Comparison of ENCODE assay signal across 15 cellular contexts in the genomic region with DNA sequence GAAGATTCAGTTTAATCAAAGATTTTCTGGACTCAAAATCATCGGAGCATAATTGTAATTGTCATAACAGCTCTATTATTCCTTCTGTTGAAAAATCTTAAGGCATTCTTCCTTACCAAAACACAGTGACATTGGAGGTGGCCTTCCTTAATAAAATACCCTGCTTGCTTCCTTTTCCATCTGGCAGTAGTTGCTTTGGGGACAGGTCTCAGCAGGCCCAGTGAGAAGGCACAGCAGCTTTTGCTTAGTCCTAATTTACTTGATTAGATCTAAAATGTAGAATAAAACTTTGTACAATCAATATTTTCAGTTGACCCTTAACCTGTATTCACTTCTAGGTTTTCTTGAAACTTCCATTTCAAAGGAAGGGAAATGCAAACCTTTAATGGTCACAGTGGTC.
A peak's percentile ranks its signal among the peaks of the same experiment; 100 is the strongest.
DNase-seq lines count a peak whose midpoint lies in the region; ATAC-seq and TF ChIP-seq lines count a peak whose summit lies in the region.
"Had no signal": no experiment of that assay in that cellular context is flagged by ENCODE, and none has a peak within 500 bp of the region (broad histone marks: within the 10 kb centered on the region; RNA-seq: fewer than 3 reads in every experiment).

No MANE protein-coding gene starts in this region.

- H3K27ac ChIP-seq in RWPE1 (peak overlapping the region; percentile 54; the same call in 1 of the 2 replicates), esophagus squamous epithelium (peak overlapping the region in 3 of 4 donors; percentile 38 to 62 (median 59)), aorta (ENCODE audit: low read depth in 1 of 2, low read length in 2 of 2) (no peak overlapping the region), coronary artery (no peak overlapping the region)
- H3K27ac ChIP-seq: BLaER1 treated with 17β-estradiol and CSF1 and Interleukin-3, amounts not matched to agents 10 nM and 100 nM had no signal

- H3K27ac Mint-ChIP-seq in activated naive CD4-positive, alpha-beta T cell treated with anti-CD3 and anti-CD28 coated beads for 36 hours, result no peak overlapping the region
- H3K27ac Mint-ChIP-seq: CD4-positive, CD25-positive, alpha-beta regulatory T cell; HFFc6 had no signal

- H3K27me3 ChIP-seq in esophagus squamous epithelium, result no peaks in the 10 kb centered on the region
- peaks cover 0 to 1% of the 10 kb centered on the region in 2 donors for H3K27me3 ChIP-seq in aorta (ENCODE audit: control insufficient read depth in 1 of 2, insufficient read depth in 2 of 2, low read length in 1 of 2)
- H3K27me3 ChIP-seq: BLaER1 treated with 17β-estradiol and CSF1 and Interleukin-3, amounts not matched to agents 10 nM and 100 nM had no signal

- intact Hi-C loops in esophagus squamous epithelium (cut with DNase I) (no loop called here), aorta (cut with DNase I) (no loop called here)
- intact Hi-C loops in activated naive CD4-positive, alpha-beta T cell treated with anti-CD3 and anti-CD28 coated beads for 36 hours (cut with micrococcal nuclease), result no loop called here

- H3K36me3 ChIP-seq in esophagus squamous epithelium (no peaks in the 10 kb centered on the region), aorta (ENCODE audit: control insufficient read depth in 1 of 2, insufficient read depth in 2 of 2, low read length in 1 of 2) (no peaks in the 10 kb centered on the region)
- H3K36me3 ChIP-seq: BLaER1 treated with 17β-estradiol and CSF1 and Interleukin-3, amounts not matched to agents 10 nM and 100 nM had no signal

- H3K4me3 ChIP-seq in esophagus squamous epithelium (no peak overlapping the region), aorta (ENCODE audit: low read length in 2 of 2) (no peak overlapping the region), coronary artery (no peak overlapping the region)
- H3K4me3 ChIP-seq: BLaER1 treated with 17β-estradiol and CSF1 and Interleukin-3, amounts not matched to agents 10 nM and 100 nM had no signal

- no peaks in the 10 kb centered on the region for H3K27me3 Mint-ChIP-seq in activated naive CD4-positive, alpha-beta T cell treated with anti-CD3 and anti-CD28 coated beads for 36 hours (ENCODE audit: low read depth)
- H3K27me3 Mint-ChIP-seq: CD4-positive, CD25-positive, alpha-beta regulatory T cell had no signal

- no peak overlapping the region for H3K4me3 Mint-ChIP-seq in activated naive CD4-positive, alpha-beta T cell treated with anti-CD3 and anti-CD28 coated beads for 36 hours
- H3K4me3 Mint-ChIP-seq: CD4-positive, CD25-positive, alpha-beta regulatory T cell; HFFc6 had no signal

- 29 to 70% methylated on average over 1 of the region's 1 CpG for WGBS in esophagus squamous epithelium, 2 donors
- 91 to 96% methylated on average over 1 of the region's 1 CpG for WGBS in aorta, 2 donors

- no peaks in the 10 kb centered on the region for H3K4me1 Mint-ChIP-seq in activated naive CD4-positive, alpha-beta T cell treated with anti-CD3 and anti-CD28 coated beads for 36 hours (ENCODE audit: low read depth)
- H3K4me1 Mint-ChIP-seq: CD4-positive, CD25-positive, alpha-beta regulatory T cell had no signal

- POLR2A ChIA-PET in RWPE1 (lab: Yijun Ruan, JAX; ENCODE audit: low non-redundant PET), result no interaction called here

- H3K9me3 Mint-ChIP-seq in activated naive CD4-positive, alpha-beta T cell treated with anti-CD3 and anti-CD28 coated beads for 36 hours, result peaks cover 10% of the 10 kb centered on the region

- DNase-seq in DMS153 (lab: John Stamatoyannopoulos, UW) (peak; percentile 7), NCI-H1105 treated with DMSO at 0.1 percent for 48 hours (lab: John Stamatoyannopoulos, UW) (peak; percentile 73), RWPE1 (ENCODE audit: low spot score) (no peak), esophagus squamous epithelium (lab: John Stamatoyannopoulos, UW) (no peak), aorta (no peak), coronary artery (ENCODE audit: low spot score) (no peak)
- no peak for DNase-seq in activated naive CD4-positive, alpha-beta T cell treated with anti-CD3 and anti-CD28 coated beads for 36 hours
- DNase-seq: ACHN; CD4-positive, CD25-positive, alpha-beta regulatory T cell; DMS53; GF-D8; HCEC 1CT; HFFc6 had no signal

- H3K4me1 ChIP-seq in esophagus squamous epithelium (peaks cover 0 to 21% (median 5%) of the 10 kb centered on the region in 3 donors), aorta (ENCODE audit: control insufficient read depth in 1 of 2, insufficient read depth in 2 of 2, low read length in 2 of 2) (no peaks in the 10 kb centered on the region)
- H3K4me1 ChIP-seq: BLaER1 treated with 17β-estradiol and CSF1 and Interleukin-3, amounts not matched to agents 10 nM and 100 nM had no signal

- H3K9me3 ChIP-seq in esophagus squamous epithelium (no peaks in the 10 kb centered on the region), aorta (ENCODE audit: control insufficient read depth, low read length) (no peaks in the 10 kb centered on the region)
- H3K9me3 ChIP-seq: BLaER1 treated with 17β-estradiol and CSF1 and Interleukin-3, amounts not matched to agents 10 nM and 100 nM had no signal

- ATAC-seq in aorta (ENCODE audit: low FRiP score), result no peak
- no peak for ATAC-seq in GM19467 (IDR thresholded peaks at IDR 0.05; ENCODE audit: unreplicated experiment)

- TF ChIP-seq POLR2A in esophagus squamous epithelium (IDR thresholded peaks at IDR 0.05), result no peak

- TF ChIP-seq CTCF in RWPE1 (conservative IDR thresholded peaks at IDR 0.05; ENCODE audit: low read depth), result no peak
- TF ChIP-seq CTCF in esophagus squamous epithelium (IDR thresholded peaks at IDR 0.05), result no peak
- TF ChIP-seq CTCF in coronary artery (IDR thresholded peaks at IDR 0.05), result no peak

- H3K36me3 Mint-ChIP-seq in activated naive CD4-positive, alpha-beta T cell treated with anti-CD3 and anti-CD28 coated beads for 36 hours (ENCODE audit: low read depth), result no peaks in the 10 kb centered on the region
- H3K36me3 Mint-ChIP-seq: CD4-positive, CD25-positive, alpha-beta regulatory T cell had no signal

- CTCF ChIA-PET in RWPE1 (lab: Yijun Ruan, JAX), result no interaction called here
- CTCF ChIA-PET in activated naive CD4-positive, alpha-beta T cell treated with anti-CD3 and anti-CD28 coated beads for 36 hours (lab: Charles Lee), result no interaction called here

Comparison
In these comparisons a context has a peak if more than half of its experiments do, and no peak if none do; other contexts are left out.
1. DNase-seq: peak in DMS153 (single experiment) and NCI-H1105 treated with DMSO at 0.1 percent for 48 hours (single experiment); none in RWPE1 (single experiment), esophagus squamous epithelium (single experiment), aorta (0 of 2), activated naive CD4-positive, alpha-beta T cell treated with anti-CD3 and anti-CD28 coated beads for 36 hours (single experiment) and coronary artery (single experiment).
2. H3K27ac ChIP-seq: peak in RWPE1 (single experiment) and esophagus squamous epithelium (3 of 4); none in aorta (0 of 2) and coronary artery (0 of 2).